In the genomic region with DNA sequence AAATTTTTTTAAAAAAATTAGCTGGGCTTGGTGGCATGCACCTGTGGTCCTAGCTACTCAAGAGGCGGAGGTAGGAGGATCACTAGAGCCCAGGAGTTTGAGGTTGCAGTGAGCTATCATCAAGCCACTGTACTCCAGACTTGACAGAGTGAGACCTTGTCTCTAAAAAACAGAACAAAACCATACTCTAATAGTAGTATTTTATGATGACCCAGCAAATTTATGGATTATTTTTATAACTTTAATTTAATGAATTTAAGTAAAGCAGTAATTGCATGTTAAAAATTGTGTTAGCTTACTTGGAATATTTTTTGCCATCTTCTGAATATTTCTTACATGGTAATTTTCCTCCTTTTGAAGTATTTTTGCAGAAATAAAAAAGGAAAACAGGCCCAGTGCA, we compare ENCODE assay signal across 32 cellular contexts. TPM values are rescaled to one million over a fixed set of nuclear protein-coding genes. Genes with fewer than 3 reads are reported as not detected.
"Had no signal": no experiment of that assay in that cellular context is flagged by ENCODE, and none has a peak within 500 bp of the region (broad histone marks: within the 10 kb centered on the region; RNA-seq: fewer than 3 reads in every experiment).

No MANE protein-coding gene starts in this region.

- H3K27me3 ChIP-seq: colonic mucosa, esophagus squamous epithelium, gastrocnemius medialis, left lung had no signal

- H3K4me3 Mint-ChIP-seq: dendritic cell treated with granulocyte-macrophage colony-stimulating factor and Interleukin-4, amounts not matched to agents 40 ng/mL and 50 ng/mL, for 4 days; effector memory CD8-positive, alpha-beta T cell; endodermal cell; mesothelial cell of epicardium had no signal

- H3K9me3 Mint-ChIP-seq: dendritic cell treated with granulocyte-macrophage colony-stimulating factor and Interleukin-4, amounts not matched to agents 40 ng/mL and 50 ng/mL, for 4 days; effector memory CD8-positive, alpha-beta T cell had no signal

- H3K27ac ChIP-seq: colonic mucosa, epithelial cell of prostate, esophagus squamous epithelium, gastrocnemius medialis, heart right ventricle, left lung, lower lobe of right lung had no signal

- H3K36me3 Mint-ChIP-seq: mesothelial cell of epicardium had no signal

- H3K4me1 ChIP-seq: colonic mucosa, esophagus squamous epithelium, gastrocnemius medialis, heart right ventricle, left lung, lower lobe of right lung had no signal

- H3K4me1 Mint-ChIP-seq: endodermal cell, mesothelial cell of epicardium had no signal

- ATAC-seq: effector memory CD8-positive, alpha-beta T cell; esophagus mucosa; gastrocnemius medialis; heart right ventricle; left cardiac atrium; left lung; left ventricle myocardium superior; lower lobe of right lung; mucosa of descending colon had no signal

- H3K27ac Mint-ChIP-seq: dendritic cell treated with granulocyte-macrophage colony-stimulating factor and Interleukin-4, amounts not matched to agents 40 ng/mL and 50 ng/mL, for 4 days; effector memory CD8-positive, alpha-beta T cell; endodermal cell; mesothelial cell of epicardium had no signal

- H3K36me3 ChIP-seq: colonic mucosa, esophagus squamous epithelium, gastrocnemius medialis, heart right ventricle, left lung, lower lobe of right lung had no signal

- DNase-seq: colonic mucosa; cortex of kidney; effector CD8-positive, alpha-beta T cell; effector memory CD8-positive, alpha-beta T cell; endodermal cell; erythroblast; esophagus squamous epithelium; foreskin fibroblast; foreskin melanocyte; gastrocnemius medialis; glutamatergic neuron; head of caudate nucleus; heart right ventricle; hippocampal formation; left cardiac atrium; left lung; left ventricle myocardium superior; lower lobe of right lung; mesenchymal stem cell; mucosa of descending colon had no signal

- FAIRE-seq: endometrium, islet of Langerhans, keratinocyte had no signal

- H3K4me3 ChIP-seq: colonic mucosa, esophagus squamous epithelium, gastrocnemius medialis, heart right ventricle, left lung, lower lobe of right lung, mucosa of descending colon had no signal

- H3K9me3 ChIP-seq: colonic mucosa, esophagus squamous epithelium, gastrocnemius medialis, heart right ventricle, left lung, lower lobe of right lung, mucosa of descending colon had no signal

RNA-seq across cellular contexts. Expression of a gene that starts 48.3 kb away (rescaled TPM):
- total RNA-seq: gastrocnemius medialis, glomerular endothelial cell, heart right ventricle, kidney epithelial cell, left cardiac atrium, left lung, left ventricle myocardium superior, lower lobe of right lung, mesenteric fat pad, mesothelial cell of epicardium, myocyte had no signal
- polyA plus RNA-seq: heart right ventricle, keratinocyte had no signal

RNA-seq across cellular contexts. Expression of a gene that starts 58.4 kb away (rescaled TPM):
- total RNA-seq: esophagus mucosa, esophagus squamous epithelium, gastrocnemius medialis, glomerular endothelial cell, heart right ventricle, kidney epithelial cell, left cardiac atrium, left lung, left ventricle myocardium superior, lower leg skin, lower lobe of right lung, mesenteric fat pad, mesothelial cell of epicardium, mucosa of descending colon, myocyte had no signal
- polyA plus RNA-seq: heart right ventricle, keratinocyte had no signal
